Comparison of ENCODE assay signal across 11 cellular contexts in the genomic region with DNA sequence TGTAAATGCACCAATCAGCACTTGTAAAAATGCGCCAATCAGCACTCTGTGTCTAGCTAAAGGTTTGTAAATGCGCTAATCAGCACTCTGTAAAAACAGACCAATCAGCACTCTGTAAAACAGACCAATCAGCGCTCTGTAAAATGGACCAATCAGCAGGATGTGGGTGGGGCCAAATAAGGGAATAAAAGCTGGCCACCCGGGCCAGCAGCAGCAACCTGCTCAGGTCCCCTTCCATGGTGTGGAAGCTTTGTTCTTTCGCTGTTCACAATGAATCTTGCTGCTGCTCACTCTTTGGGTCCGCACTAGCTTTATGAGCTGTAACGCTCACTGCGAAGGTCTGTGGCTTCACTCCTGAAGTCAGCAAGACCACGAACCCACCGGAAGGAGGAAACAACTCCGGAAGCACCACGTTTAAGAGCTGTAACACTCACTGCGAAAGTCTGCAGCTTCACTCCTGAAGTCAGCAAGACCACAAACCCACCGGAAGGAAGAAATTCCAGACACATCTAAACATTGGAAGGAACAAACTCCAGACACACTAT. TPM values are rescaled to one million over a fixed set of nuclear protein-coding genes. Genes with fewer than 3 reads are reported as not detected.
DNase-seq lines count a peak whose midpoint lies in the region.
"Not testable (repeated sequence)": the region's sequence is repeated elsewhere in the genome, so short reads cannot be mapped to it uniquely, and the experiment has no call there.
"Had no signal": no experiment of that assay in that cellular context is flagged by ENCODE, and none has a peak within 500 bp of the region (broad histone marks: within the 10 kb centered on the region; RNA-seq: fewer than 3 reads in every experiment).

No MANE protein-coding gene starts in this region.

- not testable (repeated sequence) for H2BK15ac ChIP-seq in mesenchymal stem cell (ENCODE audit: low read depth, poor library complexity, severe bottlenecking)

- not testable (repeated sequence) for H3K4me3 ChIP-seq in mesenchymal stem cell (ENCODE audit: insufficient read depth in 1 of 2, low read depth in 1 of 2, low read length in 2 of 2)

- H4K91ac ChIP-seq in mesenchymal stem cell (ENCODE audit: low read length) = not testable (repeated sequence)

- H3K4me1 ChIP-seq in mesenchymal stem cell (ENCODE audit: control insufficient read depth, insufficient read depth, low read depth, low read length) = not testable (repeated sequence)

- not testable (repeated sequence) for H3K14ac ChIP-seq in mesenchymal stem cell (ENCODE audit: low read length in 2 of 2)

- 70% methylated on average over 14 of the region's 14 CpGs for WGBS in mesenchymal stem cell

- H3K27me3 ChIP-seq in mesenchymal stem cell (ENCODE audit: control insufficient read depth in 1 of 2, insufficient read depth in 1 of 2, low read length in 2 of 2) = not testable (repeated sequence)

- not testable (repeated sequence) for H3K9ac ChIP-seq in mesenchymal stem cell (ENCODE audit: low read length)

- not testable (repeated sequence) for H2BK5ac ChIP-seq in mesenchymal stem cell (ENCODE audit: low read depth, low read length, poor library complexity, severe bottlenecking)

- not testable (repeated sequence) for H3K36me3 Mint-ChIP-seq in activated CD4-positive, alpha-beta T cell treated with anti-CD3 and anti-CD28 coated beads, Interleukin-2, amount 10 ng/mL, durations not matched to agents 7 days and 5 days (ENCODE audit: low read depth); activated T-helper 1 cell treated with anti-CD3 and anti-CD28 coated beads, Interleukin-12 subunit alpha, Interleukin-12 subunit beta, Interleukin-2, Interleukin-4 antibody, amounts not matched to agents 30 ng/mL and 10 ng/mL and 1 ng/mL, durations not matched to agents 14 hours and 24 hours and 36 hours (ENCODE audit: low read depth)

- H3K79me1 ChIP-seq in mesenchymal stem cell (replicated peaks; ENCODE audit: low read length, poor library complexity, severe bottlenecking) = not testable (repeated sequence)

- H3K4me3 Mint-ChIP-seq in activated CD4-positive, alpha-beta T cell treated with anti-CD3 and anti-CD28 coated beads, Interleukin-2, amount 10 ng/mL, durations not matched to agents 7 days and 5 days = peak overlapping the region; percentile 60
- H3K4me3 Mint-ChIP-seq in activated T-helper 1 cell treated with anti-CD3 and anti-CD28 coated beads, Interleukin-12 subunit alpha, Interleukin-12 subunit beta, Interleukin-2, Interleukin-4 antibody, amounts not matched to agents 30 ng/mL and 10 ng/mL and 1 ng/mL, durations not matched to agents 14 hours and 24 hours and 36 hours = peak overlapping the region; percentile 73

- not testable (repeated sequence) for H3K9me3 Mint-ChIP-seq in activated CD4-positive, alpha-beta T cell treated with anti-CD3 and anti-CD28 coated beads, Interleukin-2, amount 10 ng/mL, durations not matched to agents 7 days and 5 days; activated T-helper 1 cell treated with anti-CD3 and anti-CD28 coated beads, Interleukin-12 subunit alpha, Interleukin-12 subunit beta, Interleukin-2, Interleukin-4 antibody, amounts not matched to agents 30 ng/mL and 10 ng/mL and 1 ng/mL, durations not matched to agents 14 hours and 24 hours and 36 hours

- not testable (repeated sequence) for H3K4ac ChIP-seq in mesenchymal stem cell (ENCODE audit: low read depth in 1 of 2, low read length in 2 of 2)

- DNase-seq in Daoy (ENCODE audit: low read depth) (peak; percentile 57), NOMO-1 treated with DMSO at 0.1 percent for 48 hours (lab: John Stamatoyannopoulos, UW; ENCODE audit: unreplicated experiment) (peak; percentile 11), amniotic epithelial cell (ENCODE audit: low read depth) (peak; percentile 63), mesenchymal stem cell (peak; percentile 80)
- DNase-seq in activated CD4-positive, alpha-beta T cell treated with anti-CD3 and anti-CD28 coated beads, Interleukin-2, amount 10 ng/mL, durations not matched to agents 7 days and 5 days = peak; percentile 54
- DNase-seq in activated T-helper 1 cell treated with anti-CD3 and anti-CD28 coated beads, Interleukin-12 subunit alpha, Interleukin-12 subunit beta, Interleukin-2, Interleukin-4 antibody, amounts not matched to agents 30 ng/mL and 10 ng/mL and 1 ng/mL, durations not matched to agents 14 hours and 24 hours and 36 hours (ENCODE audit: low spot score) = peak; percentile 15
- peak; percentile 43 for DNase-seq in stimulated activated CD4-positive, alpha-beta T cell treated with anti-CD3 and anti-CD28 coated beads, Interleukin-1b, Interleukin-23, amount 100 ng/mL, for 48 hours

- CTCF ChIA-PET in activated CD4-positive, alpha-beta T cell treated with anti-CD3 and anti-CD28 coated beads, Interleukin-2, amount 10 ng/mL, durations not matched to agents 7 days and 5 days (lab: Charles Lee) = interaction anchor here (1.0 kb wide), 1 partner anchor 18 kb away, joined by 5 read pairs; no protein-coding TSS in a partner anchor

- H3K23ac ChIP-seq in mesenchymal stem cell (ENCODE audit: low read length in 2 of 2) = not testable (repeated sequence)

- H2BK120ac ChIP-seq in mesenchymal stem cell (ENCODE audit: low read depth, low read length) = not testable (repeated sequence)

- H2AFZ ChIP-seq in mesenchymal stem cell (ENCODE audit: low read depth, low read length) = not testable (repeated sequence)

- H3K27ac ChIP-seq in mesenchymal stem cell (ENCODE audit: low read length, poor library complexity, severe bottlenecking) = not testable (repeated sequence)

- not testable (repeated sequence) for H3K18ac ChIP-seq in mesenchymal stem cell (ENCODE audit: low read depth in 1 of 2, low read length in 2 of 2)

- peak overlapping the region; percentile 76 for H3K27ac Mint-ChIP-seq in activated CD4-positive, alpha-beta T cell treated with anti-CD3 and anti-CD28 coated beads, Interleukin-2, amount 10 ng/mL, durations not matched to agents 7 days and 5 days
- not testable (repeated sequence) for H3K27ac Mint-ChIP-seq in activated T-helper 1 cell treated with anti-CD3 and anti-CD28 coated beads, Interleukin-12 subunit alpha, Interleukin-12 subunit beta, Interleukin-2, Interleukin-4 antibody, amounts not matched to agents 30 ng/mL and 10 ng/mL and 1 ng/mL, durations not matched to agents 14 hours and 24 hours and 36 hours

- H3K4me1 Mint-ChIP-seq in activated CD4-positive, alpha-beta T cell treated with anti-CD3 and anti-CD28 coated beads, Interleukin-2, amount 10 ng/mL, durations not matched to agents 7 days and 5 days = peaks cover 20% of the 10 kb centered on the region
- H3K4me1 Mint-ChIP-seq in activated T-helper 1 cell treated with anti-CD3 and anti-CD28 coated beads, Interleukin-12 subunit alpha, Interleukin-12 subunit beta, Interleukin-2, Interleukin-4 antibody, amounts not matched to agents 30 ng/mL and 10 ng/mL and 1 ng/mL, durations not matched to agents 14 hours and 24 hours and 36 hours (ENCODE audit: low read depth) = not testable (repeated sequence)

- H3K36me3 ChIP-seq in mesenchymal stem cell (ENCODE audit: control insufficient read depth in 1 of 2, insufficient read depth in 2 of 2, low read depth in 1 of 2, low read length in 2 of 2) = not testable (repeated sequence)

- not testable (repeated sequence) for H2BK12ac ChIP-seq in mesenchymal stem cell (ENCODE audit: low read length in 2 of 2)

- not testable (repeated sequence) for H2AK5ac ChIP-seq in mesenchymal stem cell (ENCODE audit: low read length, severe bottlenecking)

- not testable (repeated sequence) for H3K9me3 ChIP-seq in mesenchymal stem cell (ENCODE audit: control insufficient read depth, low read length)

- intact Hi-C loops in activated T-helper 1 cell treated with anti-CD3 and anti-CD28 coated beads, Interleukin-12 subunit alpha, Interleukin-12 subunit beta, Interleukin-2, Interleukin-4 antibody, amounts not matched to agents 30 ng/mL and 10 ng/mL and 1 ng/mL, durations not matched to agents 14 hours and 24 hours and 36 hours (cut with micrococcal nuclease) = not testable (repeated sequence)

- H3K4me2 ChIP-seq in mesenchymal stem cell (ENCODE audit: low read length, poor library complexity, severe bottlenecking) = not testable (repeated sequence)

- POLR2A ChIA-PET in activated CD4-positive, alpha-beta T cell treated with anti-CD3 and anti-CD28 coated beads, Interleukin-2, amount 10 ng/mL, durations not matched to agents 7 days and 5 days (lab: Charles Lee) = not testable (repeated sequence)

- not testable (repeated sequence) for H3K27me3 Mint-ChIP-seq in activated CD4-positive, alpha-beta T cell treated with anti-CD3 and anti-CD28 coated beads, Interleukin-2, amount 10 ng/mL, durations not matched to agents 7 days and 5 days
- H3K27me3 Mint-ChIP-seq in activated T-helper 1 cell treated with anti-CD3 and anti-CD28 coated beads, Interleukin-12 subunit alpha, Interleukin-12 subunit beta, Interleukin-2, Interleukin-4 antibody, amounts not matched to agents 30 ng/mL and 10 ng/mL and 1 ng/mL, durations not matched to agents 14 hours and 24 hours and 36 hours (ENCODE audit: insufficient read depth) = peaks cover 11% of the 10 kb centered on the region

- H4K8ac ChIP-seq in mesenchymal stem cell (ENCODE audit: low read length) = peak overlapping the region; percentile 55

RNA-seq across cellular contexts. Expression of gene IGFBP3, which starts 19.2 kb away (rescaled TPM):
- 201 and 265 TPM in 2 replicates for total RNA-seq in Daoy (2014; rRNA removed; shearing (Covaris generic))
- 1 to 10 TPM; 4.0 to 4.1 TPM for total RNA-seq in activated CD4-positive, alpha-beta T cell treated with anti-CD3 and anti-CD28 coated beads, Interleukin-2, amount 10 ng/mL, durations not matched to agents 7 days and 5 days
- total RNA-seq in activated T-helper 1 cell treated with anti-CD3 and anti-CD28 coated beads, Interleukin-12 subunit alpha, Interleukin-12 subunit beta, Interleukin-2, Interleukin-4 antibody, amounts not matched to agents 30 ng/mL and 10 ng/mL and 1 ng/mL, durations not matched to agents 14 hours and 24 hours and 36 hours = 1.2 and 1.3 TPM in 2 replicates
- polyA plus RNA-seq in mesenchymal stem cell (2013, experiment 1 of 2) = 947 TPM
- polyA plus RNA-seq in mesenchymal stem cell (2013, experiment 2 of 2) = 926 TPM

RNA-seq across cellular contexts. Expression of gene IGFBP1, which starts 52.0 kb away (rescaled TPM):
- total RNA-seq in Daoy (2014; rRNA removed; shearing (Covaris generic)) = 0.57 and 2.6 TPM in 2 replicates
- total RNA-seq in activated CD4-positive, alpha-beta T cell treated with anti-CD3 and anti-CD28 coated beads, Interleukin-2, amount 10 ng/mL, durations not matched to agents 7 days and 5 days = not detected
- not detected in 2 replicates for total RNA-seq in activated T-helper 1 cell treated with anti-CD3 and anti-CD28 coated beads, Interleukin-12 subunit alpha, Interleukin-12 subunit beta, Interleukin-2, Interleukin-4 antibody, amounts not matched to agents 30 ng/mL and 10 ng/mL and 1 ng/mL, durations not matched to agents 14 hours and 24 hours and 36 hours
- 0.33 TPM for polyA plus RNA-seq in mesenchymal stem cell (2013, experiment 1 of 2)
- 0.32 TPM for polyA plus RNA-seq in mesenchymal stem cell (2013, experiment 2 of 2)
- total RNA-seq: aorta, left cardiac atrium, thyroid gland had no signal
- polyA plus RNA-seq: aorta, heart left ventricle had no signal

Comparison
In these comparisons a context has a peak if more than half of its experiments do, and no peak if none do; other contexts are left out.
1. DNase-seq: peak in every context shown above with its lines; median percentile 80 in mesenchymal stem cell; 63 in amniotic epithelial cell; 57 in Daoy; 54 in activated CD4-positive, alpha-beta T cell treated with anti-CD3 and anti-CD28 coated beads, Interleukin-2, amount 10 ng/mL, durations not matched to agents 7 days and 5 days; 43 in stimulated activated CD4-positive, alpha-beta T cell treated with anti-CD3 and anti-CD28 coated beads, Interleukin-1b, Interleukin-23, amount 100 ng/mL, for 48 hours; 15 in activated T-helper 1 cell treated with anti-CD3 and anti-CD28 coated beads, Interleukin-12 subunit alpha, Interleukin-12 subunit beta, Interleukin-2, Interleukin-4 antibody, amounts not matched to agents 30 ng/mL and 10 ng/mL and 1 ng/mL, durations not matched to agents 14 hours and 24 hours and 36 hours; 11 in NOMO-1 treated with DMSO at 0.1 percent for 48 hours.
2. RNA of gene IGFBP3, which starts 19.2 kb away (total RNA-seq): 201 to 265 TPM in Daoy; 4.0 to 4.1 TPM in activated CD4-positive, alpha-beta T cell treated with anti-CD3 and anti-CD28 coated beads, Interleukin-2, amount 10 ng/mL, durations not matched to agents 7 days and 5 days and 1.2 to 1.3 TPM in activated T-helper 1 cell treated with anti-CD3 and anti-CD28 coated beads, Interleukin-12 subunit alpha, Interleukin-12 subunit beta, Interleukin-2, Interleukin-4 antibody, amounts not matched to agents 30 ng/mL and 10 ng/mL and 1 ng/mL, durations not matched to agents 14 hours and 24 hours and 36 hours; every median in the first group is over 10 times any median in the second.